12 cellular contexts compared by ENCODE assay signal in genomic region chr4:164204434-164204833, GRCh38.
A peak's percentile ranks its signal among the peaks of the same experiment; 100 is the strongest.
DNase-seq lines count a peak whose midpoint lies in the region; ATAC-seq and TF ChIP-seq lines count a peak whose summit lies in the region.
"Had no signal": no experiment of that assay in that cellular context is flagged by ENCODE, and none has a peak within 500 bp of the region (broad histone marks: within the 10 kb centered on the region; RNA-seq: fewer than 3 reads in every experiment).

No MANE protein-coding gene starts in this region.

- H3K36me3 ChIP-seq in GM23248 (ENCODE audit: low read depth) (no peaks in the 10 kb centered on the region), PC-9 (ENCODE audit: low read depth) (no peaks in the 10 kb centered on the region), neural cell (ENCODE audit: insufficient read depth, low read length) (no peaks in the 10 kb centered on the region), psoas muscle (ENCODE audit: insufficient read depth in 1 of 2, low read depth in 1 of 2) (no peaks in the 10 kb centered on the region)

- H3F3A ChIP-seq in GM23248 (ENCODE audit: insufficient read depth) (no peaks in the 10 kb centered on the region), PC-9 (ENCODE audit: insufficient read depth, low read depth) (peaks cover 10% of the 10 kb centered on the region), neural cell (ENCODE audit: insufficient read depth, low read length, poor library complexity, severe bottlenecking) (peaks cover 3% of the 10 kb centered on the region)

- intact Hi-C loops in PC-9 (cut with micrococcal nuclease; ENCODE audit: unreplicated experiment), result loop anchor here (10.0 kb wide), 1 partner anchor 100 kb away; no protein-coding TSS in a partner anchor
- intact Hi-C loops in psoas muscle (cut with DNase I), result no loop called here
- intact Hi-C loops in activated CD8-positive, alpha-beta T cell treated with anti-CD3 and anti-CD28 coated beads for 36 hours (cut with micrococcal nuclease), result no loop called here

- H3K27me3 Mint-ChIP-seq in activated CD8-positive, alpha-beta T cell treated with anti-CD3 and anti-CD28 coated beads for 36 hours, result no peaks in the 10 kb centered on the region

- TF ChIP-seq CTCF in PC-9 (conservative IDR thresholded peaks at IDR 0.05) (no peak), epithelial cell of esophagus (IDR thresholded peaks at IDR 0.05; ENCODE audit: insufficient read depth, low read depth, low read length, missing control alignments) (no peak), neural cell (IDR thresholded peaks at IDR 0.05; ENCODE audit: poor library complexity, severe bottlenecking) (no peak), psoas muscle (IDR thresholded peaks at IDR 0.05) (no peak)
- no peak for TF ChIP-seq CTCF in activated CD8-positive, alpha-beta T cell treated with anti-CD3 and anti-CD28 coated beads for 36 hours (IDR thresholded peaks at IDR 0.05)

- no peak overlapping the region for H3K27ac Mint-ChIP-seq in stimulated activated effector memory CD8-positive, alpha-beta T cell treated with anti-CD3 and anti-CD28 coated beads, Interleukin-12 subunit alpha, Interleukin-12 subunit beta, amount 100 ng/mL, for 72 hours
- no peak overlapping the region for H3K27ac Mint-ChIP-seq in activated CD8-positive, alpha-beta T cell treated with anti-CD3 and anti-CD28 coated beads for 36 hours
- H3K27ac Mint-ChIP-seq: activated T-helper 2 cell treated with anti-CD3 and anti-CD28 coated beads, Interferon-gamma antibody, Interleukin-2, Interleukin-4, amounts not matched to agents 10 μg/mL and 5 μg/mL and 100 μg/mL, durations not matched to agents 14 hours and 24 hours and 36 hours; CD14-positive monocyte had no signal

- peak overlapping the region; percentile 14 for H3K4me2 ChIP-seq in GM23248 (ENCODE audit: unreplicated experiment)
- H3K4me2 ChIP-seq in PC-9, result peak overlapping the region; percentile 54
- H3K4me2 ChIP-seq in neural cell (ENCODE audit: low read length), result no peak overlapping the region

- H3K4me3 ChIP-seq in GM23248 (no peak overlapping the region), PC-9 (no peak overlapping the region; the same call in 1 of the 2 replicates), epithelial cell of esophagus (ENCODE audit: low read length) (no peak overlapping the region), neural cell (ENCODE audit: low read length) (peak overlapping the region; percentile 12), psoas muscle (no peak overlapping the region)
- H3K4me3 ChIP-seq: coronary artery had no signal

- in situ Hi-C loops in GM23248 (cut with MboI), result no loop called here

- H3K36me3 Mint-ChIP-seq in stimulated activated effector memory CD8-positive, alpha-beta T cell treated with anti-CD3 and anti-CD28 coated beads, Interleukin-12 subunit alpha, Interleukin-12 subunit beta, amount 100 ng/mL, for 72 hours, result no peaks in the 10 kb centered on the region
- H3K36me3 Mint-ChIP-seq in activated CD8-positive, alpha-beta T cell treated with anti-CD3 and anti-CD28 coated beads for 36 hours (ENCODE audit: low read depth), result no peaks in the 10 kb centered on the region
- H3K36me3 Mint-ChIP-seq: CD14-positive monocyte had no signal

- peak; percentile 46 for DNase-seq in GM23248
- DNase-seq in PC-9, result peak; percentile 33 to 93
- DNase-seq in epithelial cell of esophagus (ENCODE audit: low read depth), result peak; percentile 79
- DNase-seq in psoas muscle, result no peak
- DNase-seq in stimulated activated effector memory CD8-positive, alpha-beta T cell treated with anti-CD3 and anti-CD28 coated beads, Interleukin-12 subunit alpha, Interleukin-12 subunit beta, amount 100 ng/mL, for 72 hours (ENCODE audit: low spot score in 2 of 2), result no peak
- DNase-seq in activated CD8-positive, alpha-beta T cell treated with anti-CD3 and anti-CD28 coated beads for 36 hours, result no peak
- DNase-seq: activated CD4-positive, CD25-positive, alpha-beta regulatory T cell treated with anti-CD3 and anti-CD28 coated beads, Interleukin-2, amount 50 U/mL, for 72 hours had no signal

- H3K9me3 ChIP-seq in GM23248 (ENCODE audit: low read depth), result no peaks in the 10 kb centered on the region
- no peaks in the 10 kb centered on the region for H3K9me3 ChIP-seq in PC-9 (ENCODE audit: insufficient read depth, low read depth)
- H3K9me3 ChIP-seq in neural cell (ENCODE audit: low read length), result no peaks in the 10 kb centered on the region
- no peaks in the 10 kb centered on the region for H3K9me3 ChIP-seq in psoas muscle

- H3K9me2 ChIP-seq in GM23248 (ENCODE audit: insufficient read depth) (no peaks in the 10 kb centered on the region), PC-9 (ENCODE audit: insufficient read depth) (no peaks in the 10 kb centered on the region), neural cell (ENCODE audit: insufficient read depth, low read length) (no peaks in the 10 kb centered on the region)

- no peaks in the 10 kb centered on the region for H3K4me1 ChIP-seq in GM23248 (ENCODE audit: insufficient read depth)
- peaks cover 22% of the 10 kb centered on the region for H3K4me1 ChIP-seq in PC-9 (replicated peaks; ENCODE audit: insufficient read depth)
- no peaks in the 10 kb centered on the region for H3K4me1 ChIP-seq in psoas muscle

- H4K20me1 ChIP-seq in GM23248 (ENCODE audit: insufficient read depth), result no peaks in the 10 kb centered on the region
- no peaks in the 10 kb centered on the region for H4K20me1 ChIP-seq in PC-9 (ENCODE audit: insufficient read depth)
- no peaks in the 10 kb centered on the region for H4K20me1 ChIP-seq in neural cell (ENCODE audit: insufficient read depth)

- TF ChIP-seq EP300 in neural cell (conservative IDR thresholded peaks at IDR 0.05; ENCODE audit: poor library complexity, severe bottlenecking), result peak; percentile 98

- no TSS peak for BruUV-seq in PC-9 (replicated peaks; lab: Mats Ljungman, UMichigan)

- POLR2A ChIA-PET in PC-9 (lab: Charles Lee; ENCODE audit: unreplicated experiment), result interaction anchor here (0.6 kb wide), 1 partner anchor 213 kb away, joined by 3 read pairs; no protein-coding TSS in a partner anchor
- POLR2A ChIA-PET in activated CD8-positive, alpha-beta T cell treated with anti-CD3 and anti-CD28 coated beads for 36 hours (lab: Charles Lee), result no interaction called here

- H3K27ac ChIP-seq in GM23248 (peak overlapping the region; percentile 44), PC-9 (peak overlapping the region; percentile 98), neural cell (ENCODE audit: low read length) (peak overlapping the region; percentile 55), psoas muscle (no peak overlapping the region)
- H3K27ac ChIP-seq: coronary artery had no signal

- H2AFZ ChIP-seq in GM23248 (no peak overlapping the region), PC-9 (no peak overlapping the region), neural cell (ENCODE audit: low read depth, low read length) (no peak overlapping the region)

- no peaks in the 10 kb centered on the region for H3K4me1 Mint-ChIP-seq in stimulated activated effector memory CD8-positive, alpha-beta T cell treated with anti-CD3 and anti-CD28 coated beads, Interleukin-12 subunit alpha, Interleukin-12 subunit beta, amount 100 ng/mL, for 72 hours
- H3K4me1 Mint-ChIP-seq in activated CD8-positive, alpha-beta T cell treated with anti-CD3 and anti-CD28 coated beads for 36 hours (ENCODE audit: low read depth), result no peaks in the 10 kb centered on the region
- H3K4me1 Mint-ChIP-seq: CD14-positive monocyte had no signal

- no peaks in the 10 kb centered on the region for H3K79me2 ChIP-seq in GM23248 (ENCODE audit: insufficient read depth)
- no peaks in the 10 kb centered on the region for H3K79me2 ChIP-seq in PC-9 (ENCODE audit: low read depth)
- H3K79me2 ChIP-seq in neural cell (replicated peaks; ENCODE audit: insufficient read depth, low read length), result no peaks in the 10 kb centered on the region

- TF ChIP-seq RAD21 in neural cell (conservative IDR thresholded peaks at IDR 0.05), result peak; percentile 42

- ATAC-seq in GM19023 (IDR thresholded peaks at IDR 0.05; ENCODE audit: unreplicated experiment), result no peak
- ATAC-seq in psoas muscle, result no peak
- no peak for ATAC-seq in stimulated activated effector memory CD8-positive, alpha-beta T cell treated with anti-CD3 and anti-CD28 coated beads, Interleukin-12 subunit alpha, Interleukin-12 subunit beta, amount 100 ng/mL, for 72 hours
- no peak for ATAC-seq in activated CD8-positive, alpha-beta T cell treated with anti-CD3 and anti-CD28 coated beads for 36 hours

- H3K9ac ChIP-seq in GM23248, result no peak overlapping the region
- peak overlapping the region; percentile 1 for H3K9ac ChIP-seq in neural cell (ENCODE audit: low read length)

- no peak overlapping the region for H3K4me3 Mint-ChIP-seq in stimulated activated effector memory CD8-positive, alpha-beta T cell treated with anti-CD3 and anti-CD28 coated beads, Interleukin-12 subunit alpha, Interleukin-12 subunit beta, amount 100 ng/mL, for 72 hours
- no peak overlapping the region for H3K4me3 Mint-ChIP-seq in activated CD8-positive, alpha-beta T cell treated with anti-CD3 and anti-CD28 coated beads for 36 hours
- H3K4me3 Mint-ChIP-seq: CD14-positive monocyte had no signal

- H3K27me3 ChIP-seq in GM23248 (replicated peaks; ENCODE audit: insufficient read depth), result no peaks in the 10 kb centered on the region
- H3K27me3 ChIP-seq in PC-9 (ENCODE audit: insufficient read depth, low read depth), result no peaks in the 10 kb centered on the region
- no peaks in the 10 kb centered on the region for H3K27me3 ChIP-seq in neural cell (ENCODE audit: insufficient read depth, low read depth, low read length)
- no peaks in the 10 kb centered on the region for H3K27me3 ChIP-seq in psoas muscle (ENCODE audit: insufficient read depth in 3 of 3, low read length in 2 of 3)

- peaks cover 14% of the 10 kb centered on the region for H3K9me3 Mint-ChIP-seq in stimulated activated effector memory CD8-positive, alpha-beta T cell treated with anti-CD3 and anti-CD28 coated beads, Interleukin-12 subunit alpha, Interleukin-12 subunit beta, amount 100 ng/mL, for 72 hours
- no peaks in the 10 kb centered on the region for H3K9me3 Mint-ChIP-seq in activated CD8-positive, alpha-beta T cell treated with anti-CD3 and anti-CD28 coated beads for 36 hours
- H3K9me3 Mint-ChIP-seq: activated T-helper 2 cell treated with anti-CD3 and anti-CD28 coated beads, Interferon-gamma antibody, Interleukin-2, Interleukin-4, amounts not matched to agents 10 μg/mL and 5 μg/mL and 100 μg/mL, durations not matched to agents 14 hours and 24 hours and 36 hours had no signal

- CTCF ChIA-PET in PC-9 (lab: Charles Lee), result no interaction called here
- CTCF ChIA-PET in activated CD8-positive, alpha-beta T cell treated with anti-CD3 and anti-CD28 coated beads for 36 hours (lab: Charles Lee), result no interaction called here

TF ChIP-seq in neural cell, 6 proteins besides CTCF, POLR2A, EP300 and RAD21 (continues in another document):
- TF ChIP-seq POLR2AphosphoS5 (IDR thresholded peaks at IDR 0.05), result peak; percentile 89

Comparison
In these comparisons a context has a peak if more than half of its experiments do, and no peak if none do; other contexts are left out.
1. DNase-seq: peak in GM23248 (single experiment), PC-9 (2 of 2) and epithelial cell of esophagus (single experiment); none in psoas muscle (0 of 2), stimulated activated effector memory CD8-positive, alpha-beta T cell treated with anti-CD3 and anti-CD28 coated beads, Interleukin-12 subunit alpha, Interleukin-12 subunit beta, amount 100 ng/mL, for 72 hours (0 of 2) and activated CD8-positive, alpha-beta T cell treated with anti-CD3 and anti-CD28 coated beads for 36 hours (single experiment).